In genomic region chr5:36739751-36740221, GRCh38 we compare ENCODE assay signal across 8 cellular contexts.
DNase-seq lines count a peak whose midpoint lies in the region; ATAC-seq and TF ChIP-seq lines count a peak whose summit lies in the region.

No MANE protein-coding gene starts in this region.

- DNase-seq in AG04450 (ENCODE audit: low read depth, low spot score) (peak; percentile 10), NCI-H69 (lab: John Stamatoyannopoulos, UW) (peak; percentile 69), mucosa of descending colon (peak; percentile 55 to 95 (median 83))
- DNase-seq in activated CD4-positive, alpha-beta T cell treated with anti-CD3 and anti-CD28 coated beads, Interleukin-2, amount 10 ng/mL, durations not matched to agents 7 days and 5 days: peak; percentile 78
- DNase-seq in effector memory CD4-positive, alpha-beta T cell: peak; percentile 23 to 41 (median 40)
- DNase-seq in stimulated activated CD8-positive, alpha-beta memory T cell treated with anti-CD3 and anti-CD28 coated beads, Interleukin-4, amount 100 ng/mL, for 24 hours (ENCODE audit: low read depth): peak; percentile 43

- TF ChIP-seq CTCF in AG04450 (IDR thresholded peaks at IDR 0.05; ENCODE audit: low read depth, low read length) (peak; percentile 79), mucosa of descending colon (IDR thresholded peaks at IDR 0.05) (peak; percentile 86)

- no peak overlapping the region for H3K27ac Mint-ChIP-seq in activated CD4-positive, alpha-beta T cell treated with anti-CD3 and anti-CD28 coated beads, Interleukin-2, amount 10 ng/mL, durations not matched to agents 7 days and 5 days

- no peak overlapping the region for H3K4me3 Mint-ChIP-seq in activated CD4-positive, alpha-beta T cell treated with anti-CD3 and anti-CD28 coated beads, Interleukin-2, amount 10 ng/mL, durations not matched to agents 7 days and 5 days

- CTCF ChIA-PET in AG04450 (lab: Charles Lee): interaction anchor here (0.6 to 4.8 kb wide), 18 partner anchors 9 to 300 kb away, joined by 3 to 28 read pairs (median 4); no protein-coding TSS in a partner anchor
- CTCF ChIA-PET in activated CD4-positive, alpha-beta T cell treated with anti-CD3 and anti-CD28 coated beads, Interleukin-2, amount 10 ng/mL, durations not matched to agents 7 days and 5 days (lab: Charles Lee): interaction anchor here (0.8 to 2.1 kb wide), 10 partner anchors 8 to 509 kb away, joined by 3 to 8 read pairs (median 3); partner anchors contain the start of genes CPLANE1, NADK2 and NIPBL

- H3K9me3 Mint-ChIP-seq in activated CD4-positive, alpha-beta T cell treated with anti-CD3 and anti-CD28 coated beads, Interleukin-2, amount 10 ng/mL, durations not matched to agents 7 days and 5 days: no peaks in the 10 kb centered on the region

- POLR2A ChIA-PET in AG04450 (lab: Yijun Ruan, JAX): interaction anchor here (0.7 kb wide), 1 partner anchor 172 kb away, joined by 5 read pairs; no protein-coding TSS in a partner anchor
- POLR2A ChIA-PET in activated CD4-positive, alpha-beta T cell treated with anti-CD3 and anti-CD28 coated beads, Interleukin-2, amount 10 ng/mL, durations not matched to agents 7 days and 5 days (lab: Charles Lee): no interaction called here

- H3K4me1 Mint-ChIP-seq in activated CD4-positive, alpha-beta T cell treated with anti-CD3 and anti-CD28 coated beads, Interleukin-2, amount 10 ng/mL, durations not matched to agents 7 days and 5 days: peaks cover 9% of the 10 kb centered on the region

- intact Hi-C loops in mucosa of descending colon (cut with DNase I, micrococcal nuclease): loop anchor here in 1 of 2 donors (5.0 kb wide), 1 partner anchor 133 kb away; no protein-coding TSS in a partner anchor

- H3K4me1 ChIP-seq in effector memory CD4-positive, alpha-beta T cell (ENCODE audit: control insufficient read depth, insufficient read depth, low read length, poor library complexity, severe bottlenecking): peaks cover 4% of the 10 kb centered on the region
- peaks cover 8% of the 10 kb centered on the region for H3K4me1 ChIP-seq in mucosa of descending colon (ENCODE audit: low read depth)

- H3K4me3 ChIP-seq in AG04450 (ENCODE audit: low read depth, low read length) (no peak overlapping the region), mucosa of descending colon (no peak overlapping the region)
- no peak overlapping the region for H3K4me3 ChIP-seq in effector memory CD4-positive, alpha-beta T cell (ENCODE audit: insufficient read depth, low read depth, low read length, poor library complexity, severe bottlenecking)

- no peak overlapping the region for H3K27ac ChIP-seq in AG04450 (ENCODE audit: low read depth, low read length)
- H3K27ac ChIP-seq in effector memory CD4-positive, alpha-beta T cell (ENCODE audit: insufficient read depth, low read length, poor library complexity, severe bottlenecking): no peak overlapping the region

- H3K36me3 Mint-ChIP-seq in activated CD4-positive, alpha-beta T cell treated with anti-CD3 and anti-CD28 coated beads, Interleukin-2, amount 10 ng/mL, durations not matched to agents 7 days and 5 days (ENCODE audit: low read depth): no peaks in the 10 kb centered on the region

- peaks cover 12% of the 10 kb centered on the region for H3K27me3 ChIP-seq in AG04450 (ENCODE audit: control insufficient read depth, insufficient read depth, low read length)
- peaks cover 11% of the 10 kb centered on the region for H3K27me3 ChIP-seq in effector memory CD4-positive, alpha-beta T cell (replicated peaks; ENCODE audit: control insufficient read depth, insufficient read depth, low read length, poor library complexity, severe bottlenecking)

- H3K27me3 Mint-ChIP-seq in activated CD4-positive, alpha-beta T cell treated with anti-CD3 and anti-CD28 coated beads, Interleukin-2, amount 10 ng/mL, durations not matched to agents 7 days and 5 days: peaks cover 28% of the 10 kb centered on the region

- ATAC-seq in GM18517 (IDR thresholded peaks at IDR 0.05; ENCODE audit: unreplicated experiment) (peak; percentile 72), HG03280 (IDR thresholded peaks at IDR 0.05; ENCODE audit: unreplicated experiment) (peak; percentile 64), mucosa of descending colon (peak; percentile 75)

- H3K9me3 ChIP-seq in AG04450 (ENCODE audit: control insufficient read depth, insufficient read depth, low read length) (no peaks in the 10 kb centered on the region), mucosa of descending colon (no peaks in the 10 kb centered on the region)
- no peaks in the 10 kb centered on the region for H3K9me3 ChIP-seq in effector memory CD4-positive, alpha-beta T cell (ENCODE audit: control insufficient read depth, low read length)

- no peaks in the 10 kb centered on the region for H3K36me3 ChIP-seq in effector memory CD4-positive, alpha-beta T cell (ENCODE audit: control insufficient read depth, insufficient read depth, low read length)
- no peaks in the 10 kb centered on the region for H3K36me3 ChIP-seq in mucosa of descending colon (ENCODE audit: low read depth)

Comparison
In these comparisons a context has a peak if more than half of its experiments do, and no peak if none do; other contexts are left out.
1. DNase-seq: peak in every context shown above with its lines; median percentile 83 in mucosa of descending colon; 78 in activated CD4-positive, alpha-beta T cell treated with anti-CD3 and anti-CD28 coated beads, Interleukin-2, amount 10 ng/mL, durations not matched to agents 7 days and 5 days; 69 in NCI-H69; 43 in stimulated activated CD8-positive, alpha-beta memory T cell treated with anti-CD3 and anti-CD28 coated beads, Interleukin-4, amount 100 ng/mL, for 24 hours; 40 in effector memory CD4-positive, alpha-beta T cell; 10 in AG04450.